In the genomic region with DNA sequence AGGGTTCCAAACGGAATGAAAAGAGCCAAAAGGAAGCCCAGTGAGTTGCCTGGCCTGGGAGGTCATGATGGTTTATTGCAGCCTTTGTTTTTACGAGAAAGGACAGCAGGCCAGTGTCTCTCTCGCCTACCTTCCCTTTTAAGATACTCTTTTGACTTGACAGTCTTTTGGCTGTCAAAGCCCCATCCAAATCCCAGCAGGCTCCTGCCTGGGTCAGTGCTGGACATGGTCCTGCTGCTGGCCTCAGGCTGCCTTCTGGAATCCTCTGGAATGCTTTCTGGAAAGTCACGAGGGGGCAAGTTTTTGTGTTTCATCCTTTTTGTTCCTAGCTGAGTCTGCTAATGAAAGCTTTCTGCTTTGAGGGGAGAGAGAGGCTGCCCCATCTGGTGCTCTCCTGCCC, we compare ENCODE assay signal across 34 cellular contexts.
"Had no signal": no experiment of that assay in that cellular context is flagged by ENCODE, and none has a peak within 500 bp of the region (broad histone marks: within the 10 kb centered on the region; RNA-seq: fewer than 3 reads in every experiment).

No MANE protein-coding gene starts in this region.

- ATAC-seq: activated CD4-positive, alpha-beta T cell treated with anti-CD3 and anti-CD28 coated beads for 36 hours; activated CD4-positive, CD25-positive, alpha-beta regulatory T cell treated with anti-CD3 and anti-CD28 coated beads, Interleukin-2, amount 50 U/mL, for 24 hours; activated CD8-positive, alpha-beta memory T cell treated with anti-CD3 and anti-CD28 coated beads, Interleukin-2, amount 10 ng/mL, durations not matched to agents 7 days and 5 days; activated CD8-positive, alpha-beta T cell treated with anti-CD3 and anti-CD28 coated beads, Interleukin-2, amount 10 ng/mL, durations not matched to agents 7 days and 5 days; activated naive CD4-positive, alpha-beta T cell treated with anti-CD3 and anti-CD28 coated beads, Interleukin-2, amount 50 U/mL, for 72 hours; activated T-helper 17 cell treated with anti-CD3 and anti-CD28 coated beads, Interleukin-2, amount 50 U/mL, for 72 hours; body of pancreas; WTC11 had no signal

- H3K4me1 ChIP-seq: adrenal gland, body of pancreas, breast epithelium had no signal

- H3K27ac ChIP-seq: adrenal gland, body of pancreas, brain microvascular endothelial cell, breast epithelium, WERI-Rb-1 had no signal

- H3K9me3 ChIP-seq: adrenal gland, body of pancreas, breast epithelium had no signal

- DNase-seq: activated CD4-positive, alpha-beta memory T cell treated with anti-CD3 and anti-CD28 coated beads, Interleukin-2, amount 10 ng/mL, durations not matched to agents 7 days and 5 days; activated CD4-positive, alpha-beta T cell treated with anti-CD3 and anti-CD28 coated beads for 1 hour; activated CD4-positive, alpha-beta T cell treated with anti-CD3 and anti-CD28 coated beads for 36 hours; activated CD4-positive, alpha-beta T cell treated with anti-CD3 and anti-CD28 coated beads for 48 hours; activated CD4-positive, alpha-beta T cell treated with anti-CD3 and anti-CD28 coated beads, Interleukin-2, amount 10 ng/mL, durations not matched to agents 7 days and 5 days; activated CD4-positive, alpha-beta T cell treated with anti-CD3 and anti-CD28 coated beads, Interleukin-2, amount 50 U/mL, for 48 hours; activated CD4-positive, CD25-positive, alpha-beta regulatory T cell; activated CD8-positive, alpha-beta memory T cell treated with anti-CD3 and anti-CD28 coated beads for 24 hours; activated CD8-positive, alpha-beta memory T cell treated with anti-CD3 and anti-CD28 coated beads, Interleukin-2, amount 10 ng/mL, durations not matched to agents 7 days and 5 days; activated CD8-positive, alpha-beta memory T cell treated with anti-CD3 and anti-CD28 coated beads, Interleukin-2, amount 50 U/mL, for 48 hours; activated CD8-positive, alpha-beta T cell treated with anti-CD3 and anti-CD28 coated beads, Interleukin-2, amount 10 ng/mL, durations not matched to agents 7 days and 5 days; activated effector memory CD4-positive, alpha-beta T cell treated with anti-CD3 and anti-CD28 coated beads, Interleukin-2, amount 50 U/mL, for 16 hours; activated gamma-delta T cell treated with Interleukin-2 at 50 U/mL for 16 hours; activated naive CD4-positive, alpha-beta T cell; activated naive CD4-positive, alpha-beta T cell treated with anti-CD3 and anti-CD28 coated beads for 36 hours; activated naive CD4-positive, alpha-beta T cell treated with anti-CD3 and anti-CD28 coated beads, Interleukin-2, amount 50 U/mL, for 16 hours; activated naive CD8-positive, alpha-beta T cell treated with anti-CD3 and anti-CD28 coated beads for 36 hours; activated T-cell treated with anti-CD3 and anti-CD28 coated beads, Interleukin-2, amount 50 U/mL, for 24 hours; activated T-cell treated with anti-CD3 and anti-CD28 coated beads, Interleukin-2, amount 50 U/mL, for 48 hours; adrenal gland; amniotic stem cell; aorta; body of pancreas; brain microvascular endothelial cell; central memory CD4-positive, alpha-beta T cell; T-helper 1 cell; T-helper 2 cell; T-helper 9 cell; WERI-Rb-1 had no signal

- H3K4me3 ChIP-seq: adrenal gland, body of pancreas, breast epithelium had no signal

- H3K27me3 ChIP-seq: adrenal gland, body of pancreas, brain microvascular endothelial cell, breast epithelium had no signal

- H3K36me3 ChIP-seq: adrenal gland, brain microvascular endothelial cell, breast epithelium, WERI-Rb-1 had no signal
